ENCODE assay signal across 25 cellular contexts in genomic region chr2:141526760-141527159, GRCh38.
DNase-seq lines count a peak whose midpoint lies in the region; ATAC-seq, FAIRE-seq and TF ChIP-seq lines count a peak whose summit lies in the region.
"Had no signal": no experiment of that assay in that cellular context is flagged by ENCODE, and none has a peak within 500 bp of the region (broad histone marks: within the 10 kb centered on the region; RNA-seq: fewer than 3 reads in every experiment).

No MANE protein-coding gene starts in this region.

- H3K9me3 ChIP-seq in HepG2 (ENCODE audit: low read length) (no peaks in the 10 kb centered on the region), right lobe of liver (no peaks in the 10 kb centered on the region), IMR-90 (ENCODE audit: control insufficient read depth, insufficient read depth, low read length) (no peaks in the 10 kb centered on the region), parathyroid adenoma (ENCODE audit: control insufficient read depth, low read length) (no peaks in the 10 kb centered on the region), body of pancreas (no peaks in the 10 kb centered on the region)
- H3K9me3 ChIP-seq: BE2C, BLaER1 had no signal

- H3K4me1 ChIP-seq in HepG2 (ENCODE audit: insufficient read depth, low read length) (no peaks in the 10 kb centered on the region), right lobe of liver (no peaks in the 10 kb centered on the region), IMR-90 (ENCODE audit: control insufficient read depth, insufficient read depth, low read length) (no peaks in the 10 kb centered on the region), parathyroid adenoma (peaks cover 5% of the 10 kb centered on the region), body of pancreas (peaks cover 10% of the 10 kb centered on the region)

- H4K8ac ChIP-seq in IMR-90 (ENCODE audit: low read depth in 2 of 2, low read length in 2 of 2): no peak overlapping the region

- no peak overlapping the region for H2AK9ac ChIP-seq in IMR-90 (replicated peaks; ENCODE audit: low read depth, low read length, poor library complexity)

- H3K4me2 ChIP-seq in HepG2 (ENCODE audit: low read depth, low read length) (no peak overlapping the region), IMR-90 (ENCODE audit: low read depth, low read length) (no peak overlapping the region), parathyroid adenoma (ENCODE audit: low read length) (no peak overlapping the region)
- H3K4me2 ChIP-seq: BLaER1 had no signal

- H4K20me1 ChIP-seq in HepG2 (ENCODE audit: insufficient read depth, low read length) (no peaks in the 10 kb centered on the region), IMR-90 (ENCODE audit: insufficient read depth, low read length) (no peaks in the 10 kb centered on the region)
- H4K20me1 ChIP-seq: BLaER1 had no signal

- intact Hi-C loops in HepG2 (cut with micrococcal nuclease; ENCODE audit: unreplicated experiment) (no loop called here), right lobe of liver (cut with DNase I) (no loop called here), IMR-90 (cut with micrococcal nuclease) (no loop called here), body of pancreas (cut with DNase I) (no loop called here)

- H2BK20ac ChIP-seq in IMR-90 (ENCODE audit: low read depth, low read length): no peak overlapping the region

- no peak overlapping the region for H3K27ac ChIP-seq in HepG2 (ENCODE audit: extremely low read length, insufficient read depth, low read length)
- H3K27ac ChIP-seq in right lobe of liver: no peak overlapping the region
- no peak overlapping the region for H3K27ac ChIP-seq in IMR-90 (ENCODE audit: insufficient read depth, low read length)
- H3K27ac ChIP-seq in parathyroid adenoma: no peak overlapping the region
- no peak overlapping the region for H3K27ac ChIP-seq in body of pancreas
- H3K27ac ChIP-seq: 22Rv1, BLaER1 had no signal

- in situ Hi-C loops in HepG2 (cut with HindIII; ENCODE audit: extremely low pct_ligation_motif_present, low pct_unique_long_range_greater_than_20kb): no loop called here
- in situ Hi-C loops in IMR-90 (cut with MboI; ENCODE audit: low sequenced_read_pairs): no loop called here

- no peak for TF ChIP-seq RAD21 in HepG2 (CRISPR knock-in tag; IDR thresholded peaks at IDR 0.05)
- no peak for TF ChIP-seq RAD21 in IMR-90 (IDR thresholded peaks at IDR 0.05; ENCODE audit: low read length)

- H3K4ac ChIP-seq in IMR-90 (ENCODE audit: low read depth, low read length): no peak overlapping the region

- H4K5ac ChIP-seq in IMR-90 (ENCODE audit: low read depth, low read length): no peak overlapping the region

- dilution Hi-C loops in IMR-90 (cut with HindIII; ENCODE audit: low sequenced_read_pairs, unreplicated experiment): no loop called here

- H2BK120ac ChIP-seq in IMR-90 (ENCODE audit: low read depth, low read length): no peak overlapping the region

- H3K36me3 ChIP-seq in HepG2 (replicated peaks in 1 of 2; ENCODE audit: control insufficient read depth in 1 of 2, insufficient read depth in 2 of 2, low read length in 2 of 2): no peaks in the 10 kb centered on the region
- H3K36me3 ChIP-seq in right lobe of liver: no peaks in the 10 kb centered on the region
- H3K36me3 ChIP-seq in IMR-90 (ENCODE audit: control insufficient read depth, insufficient read depth, low read length): no peaks in the 10 kb centered on the region
- no peaks in the 10 kb centered on the region for H3K36me3 ChIP-seq in parathyroid adenoma (ENCODE audit: control insufficient read depth, insufficient read depth, low read length)
- no peaks in the 10 kb centered on the region for H3K36me3 ChIP-seq in body of pancreas (replicated peaks in 1 of 2; ENCODE audit: insufficient read depth in 1 of 2, low read depth in 2 of 2)
- H3K36me3 ChIP-seq: BE2C, BLaER1 had no signal

- no peaks in the 10 kb centered on the region for H3K9me1 ChIP-seq in IMR-90 (ENCODE audit: insufficient read depth, low read length)

- TF ChIP-seq CTCF in HepG2 (CRISPR knock-in tag; IDR thresholded peaks at IDR 0.05) (no peak), right lobe of liver (IDR thresholded peaks at IDR 0.05) (no peak), IMR-90 (conservative IDR thresholded peaks at IDR 0.05; ENCODE audit: low read depth, low read length) (no peak), parathyroid adenoma (IDR thresholded peaks at IDR 0.05) (no peak), body of pancreas (IDR thresholded peaks at IDR 0.05) (no peak)

- ATAC-seq in HepG2: no peak
- ATAC-seq in right lobe of liver: no peak
- no peak for ATAC-seq in IMR-90 (ENCODE audit: low read depth)
- no peak for ATAC-seq in body of pancreas
- ATAC-seq: GM12878 had no signal

- POLR2A ChIA-PET in HepG2 (lab: Yijun Ruan, JAX): no interaction called here
- POLR2A ChIA-PET in IMR-90 (lab: Charles Lee; ENCODE audit: unreplicated experiment): no interaction called here

- no peak for TF ChIP-seq POLR2A in HepG2 (IDR thresholded peaks at IDR 0.05; ENCODE audit: insufficient read depth in 1 of 2, low read depth in 2 of 2, low read length in 2 of 2)
- TF ChIP-seq POLR2A in right lobe of liver (IDR thresholded peaks at IDR 0.05): no peak
- no peak for TF ChIP-seq POLR2A in IMR-90 (IDR thresholded peaks at IDR 0.05; ENCODE audit: low read depth, low read length)
- TF ChIP-seq POLR2A in body of pancreas (IDR thresholded peaks at IDR 0.05): no peak

- BruUV-seq in HepG2 (replicated peaks; lab: Mats Ljungman, UMichigan): no TSS peak
- no TSS peak for BruUV-seq in IMR-90 (replicated peaks; lab: Mats Ljungman, UMichigan)

- no peak overlapping the region for H3K56ac ChIP-seq in IMR-90 (ENCODE audit: extremely low read depth, insufficient read depth, low read length)

- CTCF ChIA-PET in HepG2 (lab: Yijun Ruan, JAX; ENCODE audit: low intra/inter-chr PET ratio, low total read pairs) (no interaction called here), IMR-90 (lab: Yijun Ruan, JAX) (interaction anchor here (1.2 kb wide), 1 partner anchor 28 kb away, joined by 4 read pairs; no protein-coding TSS in a partner anchor)

- TF ChIP-seq EP300 in HepG2 (IDR thresholded peaks at IDR 0.05; ENCODE audit: low read depth in 2 of 2, low read length in 2 of 2): no peak
- no peak for TF ChIP-seq EP300 in HepG2 (CRISPR knock-in tag; IDR thresholded peaks at IDR 0.05; ENCODE audit: borderline replicate concordance)

- no peak overlapping the region for H2AK5ac ChIP-seq in IMR-90 (ENCODE audit: low read depth, low read length)

- H3K14ac ChIP-seq in IMR-90 (replicated peaks; ENCODE audit: low read depth, low read length): no peak overlapping the region

- H3K4me3 ChIP-seq in HepG2 (replicated peaks in 1 of 3; ENCODE audit: insufficient read depth in 1 of 3, low read depth in 2 of 3, low read length in 3 of 3) (no peak overlapping the region), right lobe of liver (no peak overlapping the region), IMR-90 (ENCODE audit: insufficient read depth, low read depth, low read length) (no peak overlapping the region), parathyroid adenoma (ENCODE audit: low read depth, low read length) (no peak overlapping the region), body of pancreas (no peak overlapping the region)
- H3K4me3 ChIP-seq: BLaER1, GM12878 had no signal

- H3K27me3 ChIP-seq in HepG2 (ENCODE audit: control insufficient read depth in 1 of 2, insufficient read depth in 2 of 2, low read length in 2 of 2) (no peaks in the 10 kb centered on the region), right lobe of liver (no peaks in the 10 kb centered on the region), IMR-90 (ENCODE audit: control insufficient read depth, insufficient read depth, low read length) (no peaks in the 10 kb centered on the region), parathyroid adenoma (ENCODE audit: control insufficient read depth, insufficient read depth, low read length) (no peaks in the 10 kb centered on the region), body of pancreas (no peaks in the 10 kb centered on the region)
- H3K27me3 ChIP-seq: BE2C, BLaER1 had no signal

- no peak for FAIRE-seq in HepG2 (lab: Jason Lieb, UNC)
- FAIRE-seq: GM12878, GM12892, GM18507 had no signal

- H3K23ac ChIP-seq in IMR-90 (ENCODE audit: low read depth, low read length): no peak overlapping the region

- H2AFZ ChIP-seq in HepG2 (ENCODE audit: low read length) (no peak overlapping the region), IMR-90 (replicated peaks; ENCODE audit: low read length, poor library complexity) (no peak overlapping the region), parathyroid adenoma (peak overlapping the region; percentile 3)

- H2BK15ac ChIP-seq in IMR-90 (ENCODE audit: low read depth, low read length): no peak overlapping the region

- H3K79me1 ChIP-seq in IMR-90 (ENCODE audit: low read depth in 1 of 2, low read length in 2 of 2): no peaks in the 10 kb centered on the region

- no peak overlapping the region for H2BK5ac ChIP-seq in IMR-90 (ENCODE audit: low read depth, low read length, poor library complexity, severe bottlenecking)

- H3K79me2 ChIP-seq in HepG2 (ENCODE audit: insufficient read depth, low read length) (no peaks in the 10 kb centered on the region), parathyroid adenoma (no peaks in the 10 kb centered on the region)

- no peak overlapping the region for H3K18ac ChIP-seq in IMR-90 (ENCODE audit: low read depth, low read length)

- H4K91ac ChIP-seq in IMR-90 (ENCODE audit: insufficient read depth, low read depth, low read length): no peak overlapping the region

- WGBS in HepG2 (ENCODE audit: low lambda C conversion rate): 3% methylated on average over 2 of the region's 2 CpGs
- WGBS in right lobe of liver (ENCODE audit: insufficient coverage, low coverage, low lambda C conversion rate, missing lambda C conversion rate): 73% methylated on average over 2 of the region's 2 CpGs
- no CpG with 5 or more reads among the region's 2 CpGs for WGBS in IMR-90 (ENCODE audit: extremely low coverage in 2 of 2, insufficient read length in 1 of 2), 2 experiments
- 75 to 81% methylated on average over 2 of the region's 2 CpGs for WGBS in body of pancreas, 2 donors

- DNase-seq in HepG2 (ENCODE audit: low spot score): no peak
- no peak for DNase-seq in right lobe of liver
- no peak for DNase-seq in IMR-90
- no peak for DNase-seq in activated T-cell treated with anti-CD3 and anti-CD28 coated beads, Interleukin-2, amount 50 U/mL, for 1 hour
- no peak for DNase-seq in body of pancreas
- DNase-seq: ACHN; BE2C; C1 segment of cervical spinal cord; CD4-positive, alpha-beta memory T cell; CD4-positive, CD25-positive, alpha-beta regulatory T cell; CD8-positive, alpha-beta memory T cell; COR-L47; DMS 273 treated with DMSO at 0.1 percent for 48 hours; DMS153; DMS53; DMS79; DND-41; EL; GDM1 had no signal

- no peak overlapping the region for H3K9ac ChIP-seq in HepG2 (ENCODE audit: insufficient read depth, low read depth, low read length)
- H3K9ac ChIP-seq in IMR-90 (ENCODE audit: low read depth, low read length): no peak overlapping the region
- H3K9ac ChIP-seq in parathyroid adenoma: no peak overlapping the region
- H3K9ac ChIP-seq: BLaER1 had no signal

TF ChIP-seq in IMR-90, 13 proteins besides CTCF, POLR2A, EP300 and RAD21:
- TF ChIP-seq BHLHE40 (IDR thresholded peaks at IDR 0.05; ENCODE audit: low read depth, low read length) (no peak), MAFK (IDR thresholded peaks at IDR 0.05; ENCODE audit: low read depth, low read length) (peak; percentile 67)
